ENCODE assay signal across 1 cellular context in genomic region chr3:61847784-61848462, GRCh38.
TF ChIP-seq lines count a peak whose summit lies in the region.

No MANE protein-coding gene starts in this region.

TF ChIP-seq in HepG2, 621 proteins besides CTCF, POLR2A, EP300 and RAD21 (continued from another document):
- TF ChIP-seq, protein P1, sequence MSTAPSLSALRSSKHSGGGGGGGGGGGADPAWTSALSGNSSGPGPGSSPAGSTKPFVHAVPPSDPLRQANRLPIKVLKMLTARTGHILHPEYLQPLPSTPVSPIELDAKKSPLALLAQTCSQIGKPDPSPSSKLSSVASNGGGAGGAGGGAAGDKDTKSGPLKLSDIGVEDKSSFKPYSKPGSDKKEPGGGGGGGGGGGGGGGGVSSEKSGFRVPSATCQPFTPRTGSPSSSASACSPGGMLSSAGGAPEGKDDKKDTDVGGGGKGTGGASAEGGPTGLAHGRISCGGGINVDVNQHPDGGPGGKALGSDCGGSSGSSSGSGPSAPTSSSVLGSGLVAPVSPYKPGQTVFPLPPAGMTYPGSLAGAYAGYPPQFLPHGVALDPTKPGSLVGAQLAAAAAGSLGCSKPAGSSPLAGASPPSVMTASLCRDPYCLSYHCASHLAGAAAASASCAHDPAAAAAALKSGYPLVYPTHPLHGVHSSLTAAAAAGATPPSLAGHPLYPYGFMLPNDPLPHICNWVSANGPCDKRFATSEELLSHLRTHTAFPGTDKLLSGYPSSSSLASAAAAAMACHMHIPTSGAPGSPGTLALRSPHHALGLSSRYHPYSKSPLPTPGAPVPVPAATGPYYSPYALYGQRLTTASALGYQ (CRISPR knock-in tag; IDR thresholded peaks at IDR 0.05) = no peak
- TF ChIP-seq, protein P2, sequence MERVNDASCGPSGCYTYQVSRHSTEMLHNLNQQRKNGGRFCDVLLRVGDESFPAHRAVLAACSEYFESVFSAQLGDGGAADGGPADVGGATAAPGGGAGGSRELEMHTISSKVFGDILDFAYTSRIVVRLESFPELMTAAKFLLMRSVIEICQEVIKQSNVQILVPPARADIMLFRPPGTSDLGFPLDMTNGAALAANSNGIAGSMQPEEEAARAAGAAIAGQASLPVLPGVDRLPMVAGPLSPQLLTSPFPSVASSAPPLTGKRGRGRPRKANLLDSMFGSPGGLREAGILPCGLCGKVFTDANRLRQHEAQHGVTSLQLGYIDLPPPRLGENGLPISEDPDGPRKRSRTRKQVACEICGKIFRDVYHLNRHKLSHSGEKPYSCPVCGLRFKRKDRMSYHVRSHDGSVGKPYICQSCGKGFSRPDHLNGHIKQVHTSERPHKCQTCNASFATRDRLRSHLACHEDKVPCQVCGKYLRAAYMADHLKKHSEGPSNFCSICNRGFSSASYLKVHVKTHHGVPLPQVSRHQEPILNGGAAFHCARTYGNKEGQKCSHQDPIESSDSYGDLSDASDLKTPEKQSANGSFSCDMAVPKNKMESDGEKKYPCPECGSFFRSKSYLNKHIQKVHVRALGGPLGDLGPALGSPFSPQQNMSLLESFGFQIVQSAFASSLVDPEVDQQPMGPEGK (CRISPR knock-in tag; IDR thresholded peaks at IDR 0.05) = peak; percentile 48; the same call in 1 of the 2 replicates
- no peak for TF ChIP-seq ZNF737 (CRISPR knock-in tag; IDR thresholded peaks at IDR 0.05; ENCODE audit: borderline replicate concordance)
- no peak for TF ChIP-seq SETDB1 (CRISPR knock-in tag; IDR thresholded peaks at IDR 0.05; ENCODE audit: borderline replicate concordance)
- TF ChIP-seq, protein P3, sequence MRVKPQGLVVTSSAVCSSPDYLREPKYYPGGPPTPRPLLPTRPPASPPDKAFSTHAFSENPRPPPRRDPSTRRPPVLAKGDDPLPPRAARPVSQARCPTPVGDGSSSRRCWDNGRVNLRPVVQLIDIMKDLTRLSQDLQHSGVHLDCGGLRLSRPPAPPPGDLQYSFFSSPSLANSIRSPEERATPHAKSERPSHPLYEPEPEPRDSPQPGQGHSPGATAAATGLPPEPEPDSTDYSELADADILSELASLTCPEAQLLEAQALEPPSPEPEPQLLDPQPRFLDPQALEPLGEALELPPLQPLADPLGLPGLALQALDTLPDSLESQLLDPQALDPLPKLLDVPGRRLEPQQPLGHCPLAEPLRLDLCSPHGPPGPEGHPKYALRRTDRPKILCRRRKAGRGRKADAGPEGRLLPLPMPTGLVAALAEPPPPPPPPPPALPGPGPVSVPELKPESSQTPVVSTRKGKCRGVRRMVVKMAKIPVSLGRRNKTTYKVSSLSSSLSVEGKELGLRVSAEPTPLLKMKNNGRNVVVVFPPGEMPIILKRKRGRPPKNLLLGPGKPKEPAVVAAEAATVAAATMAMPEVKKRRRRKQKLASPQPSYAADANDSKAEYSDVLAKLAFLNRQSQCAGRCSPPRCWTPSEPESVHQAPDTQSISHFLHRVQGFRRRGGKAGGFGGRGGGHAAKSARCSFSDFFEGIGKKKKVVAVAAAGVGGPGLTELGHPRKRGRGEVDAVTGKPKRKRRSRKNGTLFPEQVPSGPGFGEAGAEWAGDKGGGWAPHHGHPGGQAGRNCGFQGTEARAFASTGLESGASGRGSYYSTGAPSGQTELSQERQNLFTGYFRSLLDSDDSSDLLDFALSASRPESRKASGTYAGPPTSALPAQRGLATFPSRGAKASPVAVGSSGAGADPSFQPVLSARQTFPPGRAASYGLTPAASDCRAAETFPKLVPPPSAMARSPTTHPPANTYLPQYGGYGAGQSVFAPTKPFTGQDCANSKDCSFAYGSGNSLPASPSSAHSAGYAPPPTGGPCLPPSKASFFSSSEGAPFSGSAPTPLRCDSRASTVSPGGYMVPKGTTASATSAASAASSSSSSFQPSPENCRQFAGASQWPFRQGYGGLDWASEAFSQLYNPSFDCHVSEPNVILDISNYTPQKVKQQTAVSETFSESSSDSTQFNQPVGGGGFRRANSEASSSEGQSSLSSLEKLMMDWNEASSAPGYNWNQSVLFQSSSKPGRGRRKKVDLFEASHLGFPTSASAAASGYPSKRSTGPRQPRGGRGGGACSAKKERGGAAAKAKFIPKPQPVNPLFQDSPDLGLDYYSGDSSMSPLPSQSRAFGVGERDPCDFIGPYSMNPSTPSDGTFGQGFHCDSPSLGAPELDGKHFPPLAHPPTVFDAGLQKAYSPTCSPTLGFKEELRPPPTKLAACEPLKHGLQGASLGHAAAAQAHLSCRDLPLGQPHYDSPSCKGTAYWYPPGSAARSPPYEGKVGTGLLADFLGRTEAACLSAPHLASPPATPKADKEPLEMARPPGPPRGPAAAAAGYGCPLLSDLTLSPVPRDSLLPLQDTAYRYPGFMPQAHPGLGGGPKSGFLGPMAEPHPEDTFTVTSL (CRISPR knock-in tag; IDR thresholded peaks at IDR 0.05; ENCODE audit: borderline replicate concordance) = peak; percentile 74
- TF ChIP-seq BCL6 (CRISPR knock-in tag; IDR thresholded peaks at IDR 0.05) = no peak
- TF ChIP-seq GZF1 (CRISPR knock-in tag; IDR thresholded peaks at IDR 0.05) = no peak
- no peak for TF ChIP-seq ZBTB20 (CRISPR knock-in tag; IDR thresholded peaks at IDR 0.05; ENCODE audit: borderline replicate concordance, low read depth)
- no peak for TF ChIP-seq TCF7 (IDR thresholded peaks at IDR 0.05; ENCODE audit: low read depth)
- no peak for TF ChIP-seq ZNF777 (CRISPR knock-in tag; IDR thresholded peaks at IDR 0.05)
- TF ChIP-seq, protein P4, sequence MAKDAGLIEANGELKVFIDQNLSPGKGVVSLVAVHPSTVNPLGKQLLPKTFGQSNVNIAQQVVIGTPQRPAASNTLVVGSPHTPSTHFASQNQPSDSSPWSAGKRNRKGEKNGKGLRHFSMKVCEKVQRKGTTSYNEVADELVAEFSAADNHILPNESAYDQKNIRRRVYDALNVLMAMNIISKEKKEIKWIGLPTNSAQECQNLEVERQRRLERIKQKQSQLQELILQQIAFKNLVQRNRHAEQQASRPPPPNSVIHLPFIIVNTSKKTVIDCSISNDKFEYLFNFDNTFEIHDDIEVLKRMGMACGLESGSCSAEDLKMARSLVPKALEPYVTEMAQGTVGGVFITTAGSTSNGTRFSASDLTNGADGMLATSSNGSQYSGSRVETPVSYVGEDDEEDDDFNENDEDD (CRISPR knock-in tag; IDR thresholded peaks at IDR 0.05; ENCODE audit: borderline replicate concordance) = no peak
- no peak for TF ChIP-seq ETS1 (CRISPR knock-in tag; IDR thresholded peaks at IDR 0.05)
- peak; percentile 56; the same call in 1 of the 2 replicates for TF ChIP-seq HOXA3 (CRISPR knock-in tag; IDR thresholded peaks at IDR 0.05)
- TF ChIP-seq ZFAT (CRISPR knock-in tag; conservative IDR thresholded peaks at IDR 0.05) = no peak
- TF ChIP-seq MTA3 (CRISPR knock-in tag; IDR thresholded peaks at IDR 0.05) = no peak
- no peak for TF ChIP-seq KLF9 (CRISPR knock-in tag; IDR thresholded peaks at IDR 0.05; ENCODE audit: low read depth)
- no peak for TF ChIP-seq MBD4 (IDR thresholded peaks at IDR 0.05; ENCODE audit: borderline replicate concordance, low read length)
- no peak for TF ChIP-seq THAP11 (CRISPR knock-in tag; IDR thresholded peaks at IDR 0.05)
- TF ChIP-seq ZNF709 (CRISPR knock-in tag; IDR thresholded peaks at IDR 0.05) = no peak
- TF ChIP-seq RBM22 (optimal IDR thresholded peaks at IDR 0.05; ENCODE audit: low read length) = no peak
- no peak for TF ChIP-seq ARNT2 (CRISPR knock-in tag; IDR thresholded peaks at IDR 0.05; ENCODE audit: low read depth)
- TF ChIP-seq ZNF382 (CRISPR knock-in tag; IDR thresholded peaks at IDR 0.05; ENCODE audit: borderline replicate concordance) = no peak
- no peak for TF ChIP-seq ATF1 (CRISPR knock-in tag; IDR thresholded peaks at IDR 0.05)
- no peak for TF ChIP-seq NFE2L1 (CRISPR knock-in tag; IDR thresholded peaks at IDR 0.05; ENCODE audit: borderline replicate concordance)
